Comparison of ENCODE assay signal across 1 cellular context in genomic region chr20:4782373-4782772, GRCh38.
TF ChIP-seq lines count a peak whose summit lies in the region.

No MANE protein-coding gene starts in this region.

TF ChIP-seq in K562, 482 proteins besides CTCF, POLR2A, EP300 and RAD21:
- TF ChIP-seq NFIC (IDR thresholded peaks at IDR 0.05) (0 out of 2 replicates have a peak, but pooled peaks have one; percentile 13), ZNF655 (CRISPR knock-in tag; IDR thresholded peaks at IDR 0.05) (no peak), ILK (tag; IDR thresholded peaks at IDR 0.05; ENCODE audit: borderline replicate concordance, low read depth) (no peak), GTF2B (IDR thresholded peaks at IDR 0.05; ENCODE audit: extremely low read depth, insufficient read length) (no peak), E2F1 (CRISPR knock-in tag; IDR thresholded peaks at IDR 0.05) (no peak), HDAC2 (IDR thresholded peaks at IDR 0.05) (no peak)
- TF ChIP-seq, protein P1, sequence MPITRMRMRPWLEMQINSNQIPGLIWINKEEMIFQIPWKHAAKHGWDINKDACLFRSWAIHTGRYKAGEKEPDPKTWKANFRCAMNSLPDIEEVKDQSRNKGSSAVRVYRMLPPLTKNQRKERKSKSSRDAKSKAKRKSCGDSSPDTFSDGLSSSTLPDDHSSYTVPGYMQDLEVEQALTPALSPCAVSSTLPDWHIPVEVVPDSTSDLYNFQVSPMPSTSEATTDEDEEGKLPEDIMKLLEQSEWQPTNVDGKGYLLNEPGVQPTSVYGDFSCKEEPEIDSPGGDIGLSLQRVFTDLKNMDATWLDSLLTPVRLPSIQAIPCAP (CRISPR knock-in tag; IDR thresholded peaks at IDR 0.05; ENCODE audit: borderline replicate concordance), result no peak
TF ChIP-seq in K562: peak in this region for 1.
